In the genomic region with DNA sequence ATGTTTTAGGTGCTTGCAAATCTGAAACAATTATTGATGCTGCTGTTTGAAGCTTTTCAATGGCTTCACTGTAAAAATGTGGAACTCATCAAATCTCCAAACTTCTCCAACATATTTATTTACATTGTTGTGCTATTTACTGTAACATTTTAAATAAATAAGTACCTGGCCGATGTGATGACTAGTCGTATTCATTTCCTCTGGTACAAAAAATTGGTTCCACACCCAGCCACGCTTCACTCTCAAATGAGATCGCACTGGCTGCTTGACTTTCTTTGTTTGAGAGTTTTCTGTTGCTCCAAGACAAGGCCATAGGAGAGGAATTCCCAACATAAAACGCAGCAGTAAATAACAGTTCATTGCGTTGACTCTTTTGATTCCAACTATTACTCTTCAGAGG, we compare ENCODE assay signal across 1 cellular context.
TF ChIP-seq lines count a peak whose summit lies in the region.

No MANE protein-coding gene starts in this region.

TF ChIP-seq in H1, 55 proteins besides CTCF, POLR2A, EP300 and RAD21 (continued from another document):
- TF ChIP-seq, protein P1, sequence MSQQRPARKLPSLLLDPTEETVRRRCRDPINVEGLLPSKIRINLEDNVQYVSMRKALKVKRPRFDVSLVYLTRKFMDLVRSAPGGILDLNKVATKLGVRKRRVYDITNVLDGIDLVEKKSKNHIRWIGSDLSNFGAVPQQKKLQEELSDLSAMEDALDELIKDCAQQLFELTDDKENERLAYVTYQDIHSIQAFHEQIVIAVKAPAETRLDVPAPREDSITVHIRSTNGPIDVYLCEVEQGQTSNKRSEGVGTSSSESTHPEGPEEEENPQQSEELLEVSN (IDR thresholded peaks at IDR 0.05), result no peak
- TF ChIP-seq YY1 (IDR thresholded peaks at IDR 0.05; ENCODE audit: low read depth, low read length), result no peak
- TF ChIP-seq, protein P2, sequence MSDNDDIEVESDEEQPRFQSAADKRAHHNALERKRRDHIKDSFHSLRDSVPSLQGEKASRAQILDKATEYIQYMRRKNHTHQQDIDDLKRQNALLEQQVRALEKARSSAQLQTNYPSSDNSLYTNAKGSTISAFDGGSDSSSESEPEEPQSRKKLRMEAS (IDR thresholded peaks at IDR 0.05), result no peak
- no peak for TF ChIP-seq SAP30 (IDR thresholded peaks at IDR 0.05; ENCODE audit: insufficient read depth, insufficient replicate concordance, low read length)
- TF ChIP-seq SIRT6 (IDR thresholded peaks at IDR 0.05; ENCODE audit: low read length), result no peak
- TF ChIP-seq TAF7 (optimal IDR thresholded peaks at IDR 0.05; ENCODE audit: borderline replicate concordance, low read depth, low read length), result no peak
